ENCODE assay signal across 8 cellular contexts in the genomic region with DNA sequence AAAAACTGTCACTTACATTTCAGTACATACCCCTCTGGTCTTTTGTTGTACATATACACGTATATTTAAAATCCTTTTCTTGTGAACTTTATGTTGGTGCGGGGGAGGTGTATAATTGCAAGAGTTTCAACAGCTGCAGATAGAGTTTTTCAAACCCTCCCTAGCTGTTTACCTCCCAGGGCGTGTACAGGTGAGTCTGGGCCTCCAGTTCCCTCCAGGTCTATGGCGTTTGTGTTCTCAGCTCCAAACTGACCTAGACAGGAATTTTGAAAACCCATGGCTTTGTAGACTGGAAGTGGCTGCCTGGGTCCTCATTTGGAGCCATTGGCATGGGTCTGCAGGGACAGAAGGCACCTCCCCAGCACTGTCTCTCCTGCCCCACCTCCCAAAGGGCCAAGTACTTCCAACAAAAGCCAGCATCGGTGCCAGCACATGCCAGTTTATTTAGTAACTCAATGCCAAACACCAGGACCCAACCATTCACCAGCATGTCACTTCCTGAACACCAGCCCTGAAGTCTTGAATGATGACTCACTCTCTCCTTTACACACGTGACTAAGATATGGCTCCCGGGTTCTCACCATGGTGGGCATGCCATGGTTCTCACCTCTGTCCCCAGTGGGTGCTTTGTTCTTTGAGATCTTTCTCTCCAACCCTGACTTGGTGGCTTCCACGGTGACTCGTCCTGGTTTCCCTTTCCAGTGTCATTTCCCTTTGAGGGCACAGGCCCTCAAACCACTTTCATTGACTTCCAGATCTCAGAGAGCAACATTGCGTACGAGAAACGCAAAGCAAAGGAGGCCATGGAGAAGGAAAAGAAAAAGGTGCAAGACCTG.
A peak's percentile ranks its signal among the peaks of the same experiment; 100 is the strongest.
DNase-seq lines count a peak whose midpoint lies in the region; ATAC-seq and TF ChIP-seq lines count a peak whose summit lies in the region.

No MANE protein-coding gene starts in this region.

- peak overlapping the region; percentile 50 for H3K27ac ChIP-seq in C4-2B

- no peak overlapping the region for H3K4me3 ChIP-seq in fibroblast of pulmonary artery (replicated peaks; ENCODE audit: low read depth, low read length)

- ATAC-seq in HG03571 (IDR thresholded peaks at IDR 0.05; ENCODE audit: unreplicated experiment) = no peak

- no peak for TF ChIP-seq CTCF in C4-2B (conservative IDR thresholded peaks at IDR 0.05)
- no peak for TF ChIP-seq CTCF in fibroblast of pulmonary artery (IDR thresholded peaks at IDR 0.05; ENCODE audit: low read length, missing control alignments)

- peak; percentile 41 to 45 for DNase-seq in Kasumi-1 (lab: John Stamatoyannopoulos, UW)
- peak; percentile 2 to 10 for DNase-seq in activated CD4-positive, alpha-beta T cell treated with anti-CD3 and anti-CD28 coated beads, Interleukin-2, amount 50 U/mL, for 4 hours
- peak; percentile 77 for DNase-seq in fibroblast of pulmonary artery (ENCODE audit: low read depth)
- peak; percentile 15 for DNase-seq in stimulated activated CD8-positive, alpha-beta memory T cell treated with anti-CD3 and anti-CD28 coated beads, Interleukin-12 subunit alpha, Interleukin-12 subunit beta, amount 100 ng/mL, for 24 hours (ENCODE audit: extremely low read depth)
- no peak for DNase-seq in NCI-H1105 treated with DMSO at 0.1 percent for 48 hours (lab: John Stamatoyannopoulos, UW)
- no peak for DNase-seq in germinal center (ENCODE audit: low spot score)

Comparison
In these comparisons a context has a peak if more than half of its experiments do, and no peak if none do; other contexts are left out.
1. DNase-seq: peak in Kasumi-1 (2 of 2), activated CD4-positive, alpha-beta T cell treated with anti-CD3 and anti-CD28 coated beads, Interleukin-2, amount 50 U/mL, for 4 hours (2 of 2), fibroblast of pulmonary artery (single experiment) and stimulated activated CD8-positive, alpha-beta memory T cell treated with anti-CD3 and anti-CD28 coated beads, Interleukin-12 subunit alpha, Interleukin-12 subunit beta, amount 100 ng/mL, for 24 hours (single experiment); none in NCI-H1105 treated with DMSO at 0.1 percent for 48 hours (single experiment) and germinal center (single experiment).